32 cellular contexts compared by ENCODE assay signal in genomic region chr12:127596881-127597280, GRCh38.
"Had no signal": no experiment of that assay in that cellular context is flagged by ENCODE, and none has a peak within 500 bp of the region (broad histone marks: within the 10 kb centered on the region; RNA-seq: fewer than 3 reads in every experiment).

No MANE protein-coding gene starts in this region.

- H3K9me3 Mint-ChIP-seq: activated CD4-positive, alpha-beta memory T cell treated with anti-CD3 and anti-CD28 coated beads for 36 hours; activated CD4-positive, alpha-beta T cell treated with anti-CD3 and anti-CD28 coated beads, Interleukin-2, amount 10 ng/mL, durations not matched to agents 24 days and 14 days; activated CD8-positive, alpha-beta T cell treated with anti-CD3 and anti-CD28 coated beads for 36 hours; activated naive CD4-positive, alpha-beta T cell treated with anti-CD3 and anti-CD28 coated beads for 36 hours; activated naive CD8-positive, alpha-beta T cell treated with anti-CD3 and anti-CD28 coated beads for 36 hours; activated T-helper 17 cell treated with anti-CD3 and anti-CD28 coated beads, Interleukin-2, amount 50 U/mL, for 72 hours had no signal

- H3K4me1 Mint-ChIP-seq: activated B cell treated with CpG ODN at 0.5 μM for 24 hours; activated CD4-positive, alpha-beta T cell treated with anti-CD3 and anti-CD28 coated beads, Interleukin-2, amount 10 ng/mL, durations not matched to agents 24 days and 14 days; activated naive CD8-positive, alpha-beta T cell treated with anti-CD3 and anti-CD28 coated beads for 36 hours; activated T-helper 17 cell treated with anti-CD3 and anti-CD28 coated beads, Interleukin-2, amount 50 U/mL, for 72 hours; T-cell had no signal

- H3K9me3 ChIP-seq: adrenal gland, body of pancreas, breast epithelium had no signal

- H3K27me3 Mint-ChIP-seq: activated B cell treated with CpG ODN at 0.5 μM for 24 hours; activated CD8-positive, alpha-beta T cell treated with anti-CD3 and anti-CD28 coated beads for 36 hours; activated T-cell treated with anti-CD3 and anti-CD28 coated beads, Interleukin-2, amount 50 U/mL, for 24 hours; T-cell had no signal

- H3K4me3 Mint-ChIP-seq: activated B cell treated with CpG ODN at 0.5 μM for 24 hours; activated CD4-positive, alpha-beta memory T cell treated with anti-CD3 and anti-CD28 coated beads for 36 hours; activated CD4-positive, alpha-beta T cell treated with anti-CD3 and anti-CD28 coated beads, Interleukin-2, amount 10 ng/mL, durations not matched to agents 24 days and 14 days; activated CD8-positive, alpha-beta T cell treated with anti-CD3 and anti-CD28 coated beads for 36 hours; activated naive CD4-positive, alpha-beta T cell treated with anti-CD3 and anti-CD28 coated beads for 36 hours; activated naive CD8-positive, alpha-beta T cell treated with anti-CD3 and anti-CD28 coated beads for 36 hours; activated T-cell treated with anti-CD3 and anti-CD28 coated beads, Interleukin-2, amount 50 U/mL, for 24 hours; activated T-helper 1 cell treated with anti-CD3 and anti-CD28 coated beads, Interleukin-12 subunit alpha, Interleukin-12 subunit beta, Interleukin-2, Interleukin-4 antibody, amounts not matched to agents 30 ng/mL and 10 ng/mL and 1 ng/mL, durations not matched to agents 14 hours and 24 hours and 36 hours; activated T-helper 17 cell treated with anti-CD3 and anti-CD28 coated beads, Interleukin-2, amount 50 U/mL, for 72 hours; T-cell; T-helper 2 cell treated with Interferon-gamma antibody and Interleukin-4, amounts not matched to agents 5 μg/mL and 100 μg/mL, for 36 hours had no signal

- H3K27ac Mint-ChIP-seq: activated B cell treated with CpG ODN at 0.5 μM for 24 hours; activated CD4-positive, alpha-beta memory T cell treated with anti-CD3 and anti-CD28 coated beads for 36 hours; activated CD4-positive, alpha-beta T cell treated with anti-CD3 and anti-CD28 coated beads, Interleukin-2, amount 10 ng/mL, durations not matched to agents 24 days and 14 days; activated CD8-positive, alpha-beta T cell treated with anti-CD3 and anti-CD28 coated beads for 36 hours; activated naive CD4-positive, alpha-beta T cell treated with anti-CD3 and anti-CD28 coated beads for 36 hours; activated naive CD4-positive, alpha-beta T cell treated with anti-CD3 and anti-CD28 coated beads, Interleukin-2, amount 50 U/mL, for 72 hours; activated naive CD8-positive, alpha-beta T cell treated with anti-CD3 and anti-CD28 coated beads for 36 hours; activated T-cell treated with anti-CD3 and anti-CD28 coated beads, Interleukin-2, amount 50 U/mL, for 24 hours; activated T-helper 1 cell treated with anti-CD3 and anti-CD28 coated beads, Interleukin-12 subunit alpha, Interleukin-12 subunit beta, Interleukin-2, Interleukin-4 antibody, amounts not matched to agents 30 ng/mL and 10 ng/mL and 1 ng/mL, durations not matched to agents 14 hours and 24 hours and 36 hours; activated T-helper 17 cell treated with anti-CD3 and anti-CD28 coated beads, Interleukin-2, amount 50 U/mL, for 72 hours; T-cell; T-helper 2 cell treated with Interferon-gamma antibody and Interleukin-4, amounts not matched to agents 5 μg/mL and 100 μg/mL, for 36 hours had no signal

- H3K36me3 Mint-ChIP-seq: activated CD4-positive, alpha-beta memory T cell treated with anti-CD3 and anti-CD28 coated beads for 36 hours; activated naive CD4-positive, alpha-beta T cell treated with anti-CD3 and anti-CD28 coated beads, Interleukin-2, amount 50 U/mL, for 72 hours; activated naive CD8-positive, alpha-beta T cell treated with anti-CD3 and anti-CD28 coated beads for 36 hours; T-cell had no signal

- DNase-seq: activated B cell treated with CpG ODN at 0.5 μM for 24 hours; activated CD4-positive, alpha-beta memory T cell treated with anti-CD3 and anti-CD28 coated beads for 36 hours; activated CD4-positive, alpha-beta T cell treated with anti-CD3 and anti-CD28 coated beads for 4 hours; activated CD4-positive, alpha-beta T cell treated with anti-CD3 and anti-CD28 coated beads, Interleukin-2, amount 10 ng/mL, durations not matched to agents 24 days and 14 days; activated CD4-positive, alpha-beta T cell treated with anti-CD3 and anti-CD28 coated beads, Interleukin-2, amount 50 U/mL, for 1 hour; activated CD4-positive, alpha-beta T cell treated with anti-CD3 and anti-CD28 coated beads, Interleukin-2, amount 50 U/mL, for 4 hours; activated CD4-positive, CD25-positive, alpha-beta regulatory T cell treated with anti-CD3 and anti-CD28 coated beads, Interleukin-2, amount 50 U/mL, for 72 hours; activated CD8-positive, alpha-beta memory T cell treated with anti-CD3 and anti-CD28 coated beads, Interleukin-2, amount 50 U/mL, for 4 hours; activated CD8-positive, alpha-beta T cell treated with anti-CD3 and anti-CD28 coated beads for 36 hours; activated effector memory CD4-positive, alpha-beta T cell treated with anti-CD3 and anti-CD28 coated beads, Interleukin-2, amount 50 U/mL, for 16 hours; activated gamma-delta T cell treated with Interleukin-2 at 50 U/mL for 16 hours; activated naive CD4-positive, alpha-beta T cell; activated naive CD4-positive, alpha-beta T cell treated with anti-CD3 and anti-CD28 coated beads for 36 hours; activated naive CD4-positive, alpha-beta T cell treated with anti-CD3 and anti-CD28 coated beads, Interleukin-2, amount 50 U/mL, for 16 hours; activated naive CD8-positive, alpha-beta T cell treated with anti-CD3 and anti-CD28 coated beads for 36 hours; activated T-cell treated with anti-CD3 and anti-CD28 coated beads for 4 hours; activated T-cell treated with anti-CD3 and anti-CD28 coated beads, Interleukin-2, amount 50 U/mL, for 24 hours; activated T-cell treated with anti-CD3 and anti-CD28 coated beads, Interleukin-2, amount 50 U/mL, for 48 hours; adrenal gland; amniotic stem cell; aorta; body of pancreas; brain microvascular endothelial cell; central memory CD4-positive, alpha-beta T cell; T-cell; T-helper 2 cell; T-helper 9 cell had no signal

- ATAC-seq: activated CD8-positive, alpha-beta T cell treated with anti-CD3 and anti-CD28 coated beads for 36 hours; activated naive CD4-positive, alpha-beta T cell treated with anti-CD3 and anti-CD28 coated beads, Interleukin-2, amount 50 U/mL, for 72 hours; activated T-helper 17 cell treated with anti-CD3 and anti-CD28 coated beads, Interleukin-2, amount 50 U/mL, for 72 hours; body of pancreas; T-cell had no signal
